Comparison of ENCODE assay signal across 1 cellular context in genomic region chr17:66508896-66509843, GRCh38.
TF ChIP-seq lines count a peak whose summit lies in the region.

No MANE protein-coding gene starts in this region.

TF ChIP-seq in HEK293, 187 proteins besides CTCF, POLR2A, EP300 and RAD21 (continued from another document and continues in another):
- TF ChIP-seq ZNF830 (tag by site-specific recombination; IDR thresholded peaks at IDR 0.05; ENCODE audit: low read depth) (no peak), ZBTB49 (tag by site-specific recombination; IDR thresholded peaks at IDR 0.05; ENCODE audit: low read depth) (no peak), SP2 (tag by site-specific recombination; IDR thresholded peaks at IDR 0.05) (no peak), ZBTB21 (tag by site-specific recombination; IDR thresholded peaks at IDR 0.05) (peak; percentile 83), ZNF692 (tag by site-specific recombination; IDR thresholded peaks at IDR 0.05) (peak; percentile 76), ZNF114 (tag by site-specific recombination; IDR thresholded peaks at IDR 0.05) (no peak), RBAK (tag by site-specific recombination; IDR thresholded peaks at IDR 0.05) (no peak), MZF1 (tag by site-specific recombination; IDR thresholded peaks at IDR 0.05; ENCODE audit: borderline replicate concordance) (0 out of 2 replicates have a peak, but pooled peaks have one; percentile 49), ZNF544 (tag by site-specific recombination; IDR thresholded peaks at IDR 0.05) (no peak), ZNF37A (tag by site-specific recombination; IDR thresholded peaks at IDR 0.05) (no peak), ZNF624 (tag by site-specific recombination; IDR thresholded peaks at IDR 0.05) (0 out of 2 replicates have a peak, but pooled peaks have one; percentile 53), AEBP2 (tag by site-specific recombination; IDR thresholded peaks at IDR 0.05; ENCODE audit: borderline replicate concordance) (no peak), ZNF362 (tag by site-specific recombination; IDR thresholded peaks at IDR 0.05) (peak; percentile 75; the same call in 1 of the 2 replicates), HOXD13 (CRISPR knock-in tag; IDR thresholded peaks at IDR 0.05; ENCODE audit: borderline replicate concordance) (0 out of 2 replicates have a peak, but pooled peaks have one; percentile 47), ZFP69B (tag by site-specific recombination; IDR thresholded peaks at IDR 0.05) (peak; percentile 77), ZNF211 (tag by site-specific recombination; IDR thresholded peaks at IDR 0.05; ENCODE audit: low read depth) (no peak), ZNF19 (tag by site-specific recombination; IDR thresholded peaks at IDR 0.05; ENCODE audit: low read depth) (peak; percentile 84), HOXA7 (CRISPR knock-in tag; IDR thresholded peaks at IDR 0.05; ENCODE audit: borderline replicate concordance) (no peak), ZNF2 (tag by site-specific recombination; IDR thresholded peaks at IDR 0.05) (no peak; the same call in 1 of the 2 replicates), ZNF621 (tag by site-specific recombination; IDR thresholded peaks at IDR 0.05) (no peak; the same call in 1 of the 2 replicates), ZFP41 (tag by site-specific recombination; IDR thresholded peaks at IDR 0.05; ENCODE audit: borderline replicate concordance) (no peak), KLF16 (tag by site-specific recombination; IDR thresholded peaks at IDR 0.05) (peak; percentile 67), ZIC2 (tag by site-specific recombination; IDR thresholded peaks at IDR 0.05) (peak; percentile 83), ZNF112 (tag by site-specific recombination; IDR thresholded peaks at IDR 0.05) (no peak), ZNF837 (tag by site-specific recombination; IDR thresholded peaks at IDR 0.05) (no peak), ZNF423 (tag by site-specific recombination; IDR thresholded peaks at IDR 0.05) (peak; percentile 68), ZBTB44 (tag by site-specific recombination; IDR thresholded peaks at IDR 0.05) (peak; percentile 72; the same call in 1 of the 2 replicates), ZNF473 (tag by site-specific recombination; IDR thresholded peaks at IDR 0.05) (peak; percentile 92; the same call in 1 of the 2 replicates), ZNF768 (tag by site-specific recombination; IDR thresholded peaks at IDR 0.05) (no peak), ZNF138 (tag by site-specific recombination; IDR thresholded peaks at IDR 0.05; ENCODE audit: borderline replicate concordance) (no peak), ZNF18 (tag by site-specific recombination; IDR thresholded peaks at IDR 0.05) (peak; percentile 80), ZNF510 (tag by site-specific recombination; IDR thresholded peaks at IDR 0.05; ENCODE audit: insufficient replicate concordance) (no peak), ZNF132 (tag by site-specific recombination; IDR thresholded peaks at IDR 0.05; ENCODE audit: borderline replicate concordance) (no peak), TCF7L2 (IDR thresholded peaks at IDR 0.05; ENCODE audit: borderline replicate concordance, low read depth, low read length) (no peak), ZNF202 (tag by site-specific recombination; IDR thresholded peaks at IDR 0.05; ENCODE audit: borderline replicate concordance) (no peak), ZNF221 (tag by site-specific recombination; IDR thresholded peaks at IDR 0.05; ENCODE audit: borderline replicate concordance) (no peak), ZNF391 (tag by site-specific recombination; IDR thresholded peaks at IDR 0.05; ENCODE audit: borderline replicate concordance, low read depth) (peak; percentile 81; the same call in 1 of the 2 replicates), TSHZ1 (tag by site-specific recombination; IDR thresholded peaks at IDR 0.05; ENCODE audit: borderline replicate concordance) (peak; percentile 91), KLF8 (tag by site-specific recombination; IDR thresholded peaks at IDR 0.05) (0 out of 2 replicates have a peak, but pooled peaks have one; percentile 18), INSM2 (tag by site-specific recombination; IDR thresholded peaks at IDR 0.05) (peak; percentile 27; the same call in 1 of the 2 replicates), ZXDB (tag by site-specific recombination; IDR thresholded peaks at IDR 0.05) (peak; percentile 79; the same call in 1 of the 2 replicates), ZNF785 (tag by site-specific recombination; IDR thresholded peaks at IDR 0.05) (no peak), ZBTB20 (tag by site-specific recombination; IDR thresholded peaks at IDR 0.05) (peak; percentile 76), KLF17 (tag by site-specific recombination; IDR thresholded peaks at IDR 0.05) (peak; percentile 59; the same call in 1 of the 2 replicates), ZNF529 (tag by site-specific recombination; IDR thresholded peaks at IDR 0.05; ENCODE audit: insufficient replicate concordance) (no peak), ZNF558 (tag by site-specific recombination; IDR thresholded peaks at IDR 0.05) (peak; percentile 36; the same call in 1 of the 2 replicates), GLI4 (tag by site-specific recombination; IDR thresholded peaks at IDR 0.05) (no peak), ZNF530 (tag by site-specific recombination; IDR thresholded peaks at IDR 0.05; ENCODE audit: low read depth) (no peak), ZNF660 (tag by site-specific recombination; IDR thresholded peaks at IDR 0.05) (0 out of 2 replicates have a peak, but pooled peaks have one; percentile 22), SCRT2 (tag by site-specific recombination; IDR thresholded peaks at IDR 0.05) (peak; percentile 52), ZNF324 (tag by site-specific recombination; IDR thresholded peaks at IDR 0.05) (peak; percentile 81), ZFP3 (tag by site-specific recombination; IDR thresholded peaks at IDR 0.05; ENCODE audit: low read depth) (no peak), ZNF629 (tag by site-specific recombination; IDR thresholded peaks at IDR 0.05) (peak; percentile 78)
